8 cellular contexts compared by ENCODE assay signal in genomic region chr3:33980252-33980651, GRCh38.
DNase-seq lines count a peak whose midpoint lies in the region; ATAC-seq, FAIRE-seq and TF ChIP-seq lines count a peak whose summit lies in the region.

No MANE protein-coding gene starts in this region.

- H3K27ac Mint-ChIP-seq in GM23338: no peak overlapping the region
- no peak overlapping the region for H3K27ac Mint-ChIP-seq in activated naive CD8-positive, alpha-beta T cell treated with anti-CD3 and anti-CD28 coated beads, Interleukin-2, amount 50 U/mL, for 24 hours

- H3K4me1 Mint-ChIP-seq in GM23338: no peaks in the 10 kb centered on the region
- no peaks in the 10 kb centered on the region for H3K4me1 Mint-ChIP-seq in activated naive CD8-positive, alpha-beta T cell treated with anti-CD3 and anti-CD28 coated beads, Interleukin-2, amount 50 U/mL, for 24 hours

- DNase-seq in A549 (ENCODE audit: low read depth in 1 of 2, low spot score in 1 of 2) (peak; percentile 89 to 94), GM23338 (ENCODE audit: low spot score) (peak; percentile 46), RCC 7860 (ENCODE audit: low spot score) (peak; percentile 90), glomerular endothelial cell (ENCODE audit: extremely low read depth, low read depth, low spot score) (peak; percentile 20), GF-D8 (lab: John Stamatoyannopoulos, UW) (no peak), putamen (ENCODE audit: low spot score) (no peak)
- no peak for DNase-seq in activated CD8-positive, alpha-beta memory T cell treated with anti-CD3 and anti-CD28 coated beads for 24 hours
- DNase-seq in activated naive CD8-positive, alpha-beta T cell treated with anti-CD3 and anti-CD28 coated beads, Interleukin-2, amount 50 U/mL, for 24 hours: no peak

- H3K27me3 Mint-ChIP-seq in GM23338 (ENCODE audit: insufficient read depth, low read depth, poor library complexity): peaks cover 2% of the 10 kb centered on the region
- no peaks in the 10 kb centered on the region for H3K27me3 Mint-ChIP-seq in activated naive CD8-positive, alpha-beta T cell treated with anti-CD3 and anti-CD28 coated beads, Interleukin-2, amount 50 U/mL, for 24 hours

- H2AFZ ChIP-seq in GM23338: no peak overlapping the region

- FAIRE-seq in A549 (lab: Jason Lieb, UNC): peak; percentile 90
- FAIRE-seq in RCC 7860 (lab: Jason Lieb, UNC): peak; percentile 90

- no peaks in the 10 kb centered on the region for H3K27me3 ChIP-seq in GM23338 (ENCODE audit: insufficient read depth)

- H3K4me2 ChIP-seq in A549 (peak overlapping the region; percentile 56), GM23338 (no peak overlapping the region)

- POLR2A ChIA-PET in A549 (lab: Yijun Ruan, JAX): interaction anchor here (1.0 kb wide), 1 partner anchor 32 kb away, joined by 3 read pairs; no protein-coding TSS in a partner anchor

- H3K4me3 ChIP-seq in A549 (no peak overlapping the region), GM23338 (no peak overlapping the region)

- WGBS in A549 (ENCODE audit: missing lambda C conversion rate): 0% methylated on average over 3 of the region's 3 CpGs

- H3K9me3 Mint-ChIP-seq in GM23338: no peaks in the 10 kb centered on the region; the same call in 2 of the 3 replicates
- no peaks in the 10 kb centered on the region for H3K9me3 Mint-ChIP-seq in activated naive CD8-positive, alpha-beta T cell treated with anti-CD3 and anti-CD28 coated beads, Interleukin-2, amount 50 U/mL, for 24 hours

- CTCF ChIA-PET in A549 (lab: Yijun Ruan, JAX): interaction anchor here (0.6 to 2.7 kb wide), 40 partner anchors 10 to 1944 kb away, joined by 3 to 38 read pairs (median 4); no protein-coding TSS in a partner anchor

- H3K4me1 ChIP-seq in A549: peaks cover 13% of the 10 kb centered on the region
- H3K4me1 ChIP-seq in GM23338 (ENCODE audit: insufficient read depth): no peaks in the 10 kb centered on the region

- TF ChIP-seq POLR2A in A549 (IDR thresholded peaks at IDR 0.05; ENCODE audit: low read length): no peak

- H3K79me2 ChIP-seq in GM23338 (replicated peaks; ENCODE audit: insufficient read depth): no peaks in the 10 kb centered on the region

- H3F3A ChIP-seq in GM23338 (replicated peaks; ENCODE audit: low read depth): no peaks in the 10 kb centered on the region

- no peaks in the 10 kb centered on the region for H3K9me3 ChIP-seq in A549

- TF ChIP-seq CTCF in A549 (IDR thresholded peaks at IDR 0.05): peak; percentile 93
- TF ChIP-seq CTCF in GM23338 (conservative IDR thresholded peaks at IDR 0.05; ENCODE audit: low read depth in 2 of 2): peak; percentile 55 to 69

- no peaks in the 10 kb centered on the region; the same call in 1 of the 2 replicates for H3K9me2 ChIP-seq in GM23338 (ENCODE audit: insufficient read depth)

- TF ChIP-seq EP300 in A549 (IDR thresholded peaks at IDR 0.05): peak in 1 of 2 experiments; percentile 27; a peak in 1 of 5 replicates

- ATAC-seq in A549 (peak; percentile 99 to 100), GM23338 (peak; percentile 64)
- ATAC-seq in activated naive CD8-positive, alpha-beta T cell treated with anti-CD3 and anti-CD28 coated beads, Interleukin-2, amount 50 U/mL, for 24 hours: no peak

- TF ChIP-seq RAD21 in A549 (conservative IDR thresholded peaks at IDR 0.05 in 1 of 2, IDR thresholded peaks at IDR 0.05 in 1 of 2): peak; percentile 98

- peak overlapping the region; percentile 48 to 59; a peak in 5 of 6 replicates for H3K27ac ChIP-seq in A549
- H3K27ac ChIP-seq in GM23338 (ENCODE audit: low read depth): no peak overlapping the region

- H3K4me3 Mint-ChIP-seq in GM23338: no peak overlapping the region
- H3K4me3 Mint-ChIP-seq in activated naive CD8-positive, alpha-beta T cell treated with anti-CD3 and anti-CD28 coated beads, Interleukin-2, amount 50 U/mL, for 24 hours: no peak overlapping the region

- no peaks in the 10 kb centered on the region for H4K20me1 ChIP-seq in GM23338 (replicated peaks; ENCODE audit: insufficient read depth)

- H3K36me3 ChIP-seq in GM23338 (ENCODE audit: insufficient read depth): no peaks in the 10 kb centered on the region

- no peaks in the 10 kb centered on the region for H3K36me3 Mint-ChIP-seq in GM23338 (ENCODE audit: low read depth)
- H3K36me3 Mint-ChIP-seq in activated naive CD8-positive, alpha-beta T cell treated with anti-CD3 and anti-CD28 coated beads, Interleukin-2, amount 50 U/mL, for 24 hours (ENCODE audit: low read depth): no peaks in the 10 kb centered on the region

TF ChIP-seq in A549, 52 proteins besides CTCF, POLR2A, EP300 and RAD21 (continues in another document):
- TF ChIP-seq POLR2AphosphoS2 (conservative IDR thresholded peaks at IDR 0.05; ENCODE audit: low read length) (no peak), HES2 (IDR thresholded peaks at IDR 0.05) (no peak), RFX5 (IDR thresholded peaks at IDR 0.05) (no peak), NPAS2 (CRISPR knock-in tag; IDR thresholded peaks at IDR 0.05; ENCODE audit: borderline replicate concordance) (no peak), TP53 (CRISPR knock-in tag; IDR thresholded peaks at IDR 0.05) (no peak), CEBPB (IDR thresholded peaks at IDR 0.05) (peak in 1 of 2 experiments; percentile 31; a peak in 1 of 4 replicates), MAZ (IDR thresholded peaks at IDR 0.05; ENCODE audit: borderline replicate concordance, low read depth, low read length) (no peak), SREBF2 (IDR thresholded peaks at IDR 0.05) (no peak), CBX8 (IDR thresholded peaks at IDR 0.05) (no peak), JUNB (IDR thresholded peaks at IDR 0.05) (no peak), HEYL (CRISPR knock-in tag; IDR thresholded peaks at IDR 0.05) (no peak), HDAC2 (IDR thresholded peaks at IDR 0.05) (no peak), EHF (CRISPR knock-in tag; IDR thresholded peaks at IDR 0.05) (no peak), NFE2L2 (conservative IDR thresholded peaks at IDR 0.05; ENCODE audit: low read length) (no peak), HOXB13 (CRISPR knock-in tag; IDR thresholded peaks at IDR 0.05; ENCODE audit: low read depth) (no peak), HOXA7 (CRISPR knock-in tag; IDR thresholded peaks at IDR 0.05) (no peak), CHD2 (IDR thresholded peaks at IDR 0.05; ENCODE audit: low read length, partially characterized antibody) (no peak), SMC3 (IDR thresholded peaks at IDR 0.05) (peak; percentile 97), GATA3 (IDR thresholded peaks at IDR 0.05; ENCODE audit: borderline replicate concordance) (peak; percentile 71), RNF2 (IDR thresholded peaks at IDR 0.05; ENCODE audit: borderline replicate concordance, low read depth) (no peak), ZSCAN20 (CRISPR knock-in tag; IDR thresholded peaks at IDR 0.05) (no peak)
- TF ChIP-seq, protein P1, sequence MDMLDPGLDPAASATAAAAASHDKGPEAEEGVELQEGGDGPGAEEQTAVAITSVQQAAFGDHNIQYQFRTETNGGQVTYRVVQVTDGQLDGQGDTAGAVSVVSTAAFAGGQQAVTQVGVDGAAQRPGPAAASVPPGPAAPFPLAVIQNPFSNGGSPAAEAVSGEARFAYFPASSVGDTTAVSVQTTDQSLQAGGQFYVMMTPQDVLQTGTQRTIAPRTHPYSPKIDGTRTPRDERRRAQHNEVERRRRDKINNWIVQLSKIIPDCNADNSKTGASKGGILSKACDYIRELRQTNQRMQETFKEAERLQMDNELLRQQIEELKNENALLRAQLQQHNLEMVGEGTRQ (IDR thresholded peaks at IDR 0.05): no peak

TF ChIP-seq in GM23338, 12 proteins besides CTCF, POLR2A, EP300 and RAD21 (continues in another document):
- TF ChIP-seq CREB1 (CRISPR knock-in tag; IDR thresholded peaks at IDR 0.05; ENCODE audit: low read depth): no peak
- no peak for TF ChIP-seq EZH2phosphoT487 (IDR thresholded peaks at IDR 0.05; ENCODE audit: unreplicated experiment)
- no peak for TF ChIP-seq JUNB (IDR thresholded peaks at IDR 0.05; ENCODE audit: unreplicated experiment)
- no peak for TF ChIP-seq NANOG (IDR thresholded peaks at IDR 0.05; ENCODE audit: borderline replicate concordance)

Comparison
In these comparisons a context has a peak if more than half of its experiments do, and no peak if none do; other contexts are left out.
1. DNase-seq: peak in A549 (2 of 2), GM23338 (single experiment), RCC 7860 (single experiment) and glomerular endothelial cell (single experiment); none in activated CD8-positive, alpha-beta memory T cell treated with anti-CD3 and anti-CD28 coated beads for 24 hours (single experiment), activated naive CD8-positive, alpha-beta T cell treated with anti-CD3 and anti-CD28 coated beads, Interleukin-2, amount 50 U/mL, for 24 hours (single experiment), GF-D8 (single experiment) and putamen (single experiment).